ENCODE assay signal across 8 cellular contexts in genomic region chr19:48933382-48933932, GRCh38. TPM values are rescaled to one million over a fixed set of nuclear protein-coding genes. Genes with fewer than 3 reads are reported as not detected.
A peak's percentile ranks its signal among the peaks of the same experiment; 100 is the strongest.
DNase-seq lines count a peak whose midpoint lies in the region; ATAC-seq and TF ChIP-seq lines count a peak whose summit lies in the region.

TSS of gene DHDH (plus strand) at chr19:48933699. CDS start at chr19:48933722, 23 bp downstream.

- H3K4ac ChIP-seq in H9 (ENCODE audit: low read depth, low read length): no peak within 1 kb of the TSS

- H2BK12ac ChIP-seq in H9 (ENCODE audit: insufficient read length, low read depth, low read length): no peak within 1 kb of the TSS

- peak within 1 kb of the TSS; percentile 70 to 94 (median 79); a peak in 4 of 7 replicates for H3K27ac Mint-ChIP-seq in H9
- no peak within 1 kb of the TSS for H3K27ac Mint-ChIP-seq in central memory CD8-positive, alpha-beta T cell (ENCODE audit: low read depth)

- H2BK20ac ChIP-seq in H9 (ENCODE audit: low read depth, low read length, poor library complexity, severe bottlenecking): no peak within 1 kb of the TSS

- no peak within 1 kb of the TSS for H3K56ac ChIP-seq in H9 (ENCODE audit: insufficient read length, low read depth, low read length)

- H3K79me2 ChIP-seq in H9 (ENCODE audit: insufficient read depth, low read length): no peaks in the 10 kb centered on the region

- no peak within 1 kb of the TSS for H2AK5ac ChIP-seq in H9 (ENCODE audit: insufficient read length, low read length)

- H3K9me3 Mint-ChIP-seq in H9: no peaks in the 10 kb centered on the region; a peak in 1 of 5 replicates
- no peaks in the 10 kb centered on the region for H3K9me3 Mint-ChIP-seq in central memory CD8-positive, alpha-beta T cell

- peak; percentile 97 for DNase-seq in H9
- DNase-seq in NCI-H2196 (lab: John Stamatoyannopoulos, UW; ENCODE audit: unreplicated experiment): peak; percentile 96
- peak; percentile 84 for DNase-seq in activated CD4-positive, CD25-positive, alpha-beta regulatory T cell treated with anti-CD3 and anti-CD28 coated beads, Interleukin-2, amount 50 U/mL, for 72 hours
- peak; percentile 68 to 72 for DNase-seq in central memory CD8-positive, alpha-beta T cell (ENCODE audit: low spot score in 2 of 2)
- peak; percentile 74 for DNase-seq in kidney glomerular epithelial cell (lab: John Stamatoyannopoulos, UW)
- peak; percentile 57 to 70 for DNase-seq in stimulated activated CD4-positive, alpha-beta T cell treated with anti-CD3 and anti-CD28 coated beads, Interleukin-15, amount 100 ng/mL, for 48 hours (ENCODE audit: low read depth in 2 of 2)

- H3K23ac ChIP-seq in H9 (ENCODE audit: insufficient read length, low read depth, low read length): no peak within 1 kb of the TSS

- H3K27me3 Mint-ChIP-seq in H9 (ENCODE audit: low read depth): peaks cover 41% of the 10 kb centered on the region
- no peaks in the 10 kb centered on the region for H3K27me3 Mint-ChIP-seq in central memory CD8-positive, alpha-beta T cell

- H3K18ac ChIP-seq in H9 (ENCODE audit: insufficient read length, low read depth, low read length): no peak within 1 kb of the TSS

- no peaks in the 10 kb centered on the region for H4K20me1 ChIP-seq in H9 (ENCODE audit: control insufficient read depth, insufficient read depth, insufficient read length)

- no peak within 1 kb of the TSS for H2AFZ ChIP-seq in H9 (ENCODE audit: low read length)

- WGBS in H9 (ENCODE audit: extremely low coverage, insufficient read length, low lambda C conversion rate): no CpG with 5 or more reads among the region's 43 CpGs

- no peak within 1 kb of the TSS for H3K14ac ChIP-seq in H9 (ENCODE audit: insufficient read depth, low read length)

- H2BK5ac ChIP-seq in H9 (ENCODE audit: insufficient read length, low read length): no peak within 1 kb of the TSS

- ATAC-seq in central memory CD8-positive, alpha-beta T cell (replicated peaks; ENCODE audit: extremely low read depth, poor library complexity, severe bottlenecking): peak; percentile 89
- no peak for ATAC-seq in GM21723 (IDR thresholded peaks at IDR 0.05; ENCODE audit: unreplicated experiment)

- peak within 1 kb of the TSS; percentile 21 for H3K9ac ChIP-seq in H9 (ENCODE audit: extremely low read depth, insufficient read length, low read length)

- H3K4me1 ChIP-seq in H9 (ENCODE audit: insufficient read depth, low read length): no peaks in the 10 kb centered on the region

- H4K8ac ChIP-seq in H9 (replicated peaks; ENCODE audit: insufficient read length, low read depth, low read length): no peak within 1 kb of the TSS

- H3T11ph ChIP-seq in H9 (ENCODE audit: low read length): no peak within 1 kb of the TSS

- H3K27ac ChIP-seq in C4-2B (peak within 1 kb of the TSS; percentile 28; the same call in 1 of the 2 replicates), H9 (ENCODE audit: insufficient read length, low read depth, low read length) (no peak within 1 kb of the TSS)

- peaks cover 4% of the 10 kb centered on the region for H3K23me2 ChIP-seq in H9 (ENCODE audit: insufficient read length, low read depth, low read length, poor library complexity, severe bottlenecking)

- peak within 1 kb of the TSS; percentile 68 to 90 for H3K4me3 Mint-ChIP-seq in H9
- peak within 1 kb of the TSS; percentile 81 for H3K4me3 Mint-ChIP-seq in central memory CD8-positive, alpha-beta T cell

- H3K4me2 ChIP-seq in H9 (ENCODE audit: insufficient read depth, insufficient read length, low read length): peak within 1 kb of the TSS; percentile 54

- H2BK120ac ChIP-seq in H9 (ENCODE audit: low read depth, low read length, poor library complexity, severe bottlenecking): no peak within 1 kb of the TSS

- no peak within 1 kb of the TSS for H4K91ac ChIP-seq in H9 (ENCODE audit: insufficient read length, low read depth, low read length)

- H3K4me1 Mint-ChIP-seq in H9: peaks cover 12 to 20% of the 10 kb centered on the region in 2 experiments
- peaks cover 10% of the 10 kb centered on the region for H3K4me1 Mint-ChIP-seq in central memory CD8-positive, alpha-beta T cell

- peaks cover 0 to 4% (median 0%) of the 10 kb centered on the region in 3 experiments; a peak in 1 of 7 replicates for H3K36me3 Mint-ChIP-seq in H9 (ENCODE audit: insufficient read depth in 1 of 3, low read depth in 3 of 3)
- no peaks in the 10 kb centered on the region for H3K36me3 Mint-ChIP-seq in central memory CD8-positive, alpha-beta T cell (ENCODE audit: insufficient read depth)

- H2BK15ac ChIP-seq in H9 (ENCODE audit: low read depth, low read length): no peak within 1 kb of the TSS

- H3K9me3 ChIP-seq in H9 (ENCODE audit: control insufficient read depth, low read depth, low read length): no peaks in the 10 kb centered on the region

- no peaks in the 10 kb centered on the region for H3K79me1 ChIP-seq in H9 (ENCODE audit: insufficient read depth, low read depth, low read length, poor library complexity, severe bottlenecking)

- H4K5ac ChIP-seq in H9 (ENCODE audit: insufficient read length, low read depth, low read length): no peak within 1 kb of the TSS

- TF ChIP-seq CTCF in C4-2B (conservative IDR thresholded peaks at IDR 0.05) (no peak), H9 (conservative IDR thresholded peaks at IDR 0.05) (no peak)

- H3K27me3 ChIP-seq in H9 (ENCODE audit: insufficient read depth, low read length): no peaks in the 10 kb centered on the region

RNA-seq across cellular contexts. Expression of gene DHDH, which starts in this region (rescaled TPM):
- 1.4 and 2.0 TPM in 2 replicates for total RNA-seq in H9 (2021)
